17 cellular contexts compared by ENCODE assay signal in the genomic region with DNA sequence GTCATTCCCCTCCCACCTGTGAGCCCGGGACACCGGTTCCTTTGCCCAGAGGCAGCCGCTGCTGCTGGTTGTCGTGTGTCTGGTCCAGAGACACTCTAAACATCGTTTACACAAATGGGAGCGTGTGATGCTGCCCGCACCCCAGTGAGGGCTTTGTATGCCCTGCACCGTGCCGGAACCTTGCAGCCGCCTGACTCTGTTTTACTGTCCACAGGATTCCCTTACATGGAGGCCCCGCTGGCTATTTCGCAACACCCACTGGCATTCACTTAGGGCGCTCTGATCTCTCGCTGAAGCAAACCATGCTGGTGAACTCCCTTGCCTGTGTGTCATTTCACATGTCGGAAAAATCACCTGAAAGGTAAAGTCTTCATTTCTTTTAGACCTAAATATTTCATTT.
DNase-seq lines count a peak whose midpoint lies in the region; ATAC-seq and TF ChIP-seq lines count a peak whose summit lies in the region.
"Had no signal": no experiment of that assay in that cellular context is flagged by ENCODE, and none has a peak within 500 bp of the region (broad histone marks: within the 10 kb centered on the region; RNA-seq: fewer than 3 reads in every experiment).

No MANE protein-coding gene starts in this region.

- no peaks in the 10 kb centered on the region for H3K9me3 ChIP-seq in aorta (ENCODE audit: control insufficient read depth, low read length)
- H3K9me3 ChIP-seq: BE2C had no signal

- no peaks in the 10 kb centered on the region for H3K27me3 ChIP-seq in aorta (ENCODE audit: control insufficient read depth in 1 of 2, insufficient read depth in 2 of 2, low read length in 1 of 2)
- H3K27me3 ChIP-seq: BE2C had no signal

- H3K36me3 ChIP-seq in aorta (ENCODE audit: control insufficient read depth in 1 of 2, insufficient read depth in 2 of 2, low read length in 1 of 2), result no peaks in the 10 kb centered on the region
- H3K36me3 ChIP-seq: BE2C had no signal

- 72 to 77% methylated on average over 15 of the region's 15 CpGs for WGBS in aorta, 2 donors

- H3K4me1 ChIP-seq in aorta (ENCODE audit: control insufficient read depth in 1 of 2, insufficient read depth in 2 of 2, low read length in 2 of 2), result no peaks in the 10 kb centered on the region
- H3K4me1 ChIP-seq: BE2C had no signal

- H3K27ac ChIP-seq in aorta (ENCODE audit: low read depth in 1 of 2, low read length in 2 of 2), result no peak overlapping the region

- DNase-seq in EH (ENCODE audit: low read depth) (peak; percentile 58), NOMO-1 treated with DMSO at 0.1 percent for 48 hours (lab: John Stamatoyannopoulos, UW; ENCODE audit: unreplicated experiment) (peak; percentile 30), foreskin fibroblast (peak; percentile 37 to 67), renal cortical epithelial cell (ENCODE audit: low read depth) (peak; percentile 30), aorta (no peak), kidney glomerular epithelial cell (lab: John Stamatoyannopoulos, UW) (no peak), anterior cingulate cortex (lab: John Stamatoyannopoulos, UW) (no peak)
- DNase-seq in activated CD4-positive, CD25-positive, alpha-beta regulatory T cell treated with anti-CD3 and anti-CD28 coated beads, Interleukin-2, amount 50 U/mL, for 72 hours, result no peak
- DNase-seq: activated CD4-positive, alpha-beta T cell treated with anti-CD3 and anti-CD28 coated beads, Interleukin-2, amount 50 U/mL, for 1 hour; activated T-cell treated with anti-CD3 and anti-CD28 coated beads, Interleukin-2, amount 50 U/mL, for 72 hours; BE2C; erythroblast; mesendoderm; NCI-H1436 treated with DMSO at 0.1 percent for 48 hours; NCI-H510A; RPMI8226 had no signal

- intact Hi-C loops in aorta (cut with DNase I), result no loop called here

- H3K4me3 ChIP-seq in foreskin fibroblast (ENCODE audit: low read depth in 1 of 2, low read length in 2 of 2) (no peak overlapping the region), aorta (ENCODE audit: low read length in 2 of 2) (no peak overlapping the region)
- H3K4me3 ChIP-seq: GM12878 had no signal

- TF ChIP-seq CTCF in foreskin fibroblast (IDR thresholded peaks at IDR 0.05; ENCODE audit: low read depth, low read length), result no peak

- no peak for ATAC-seq in aorta (ENCODE audit: low FRiP score)
- ATAC-seq: activated T-cell treated with anti-CD3 and anti-CD28 coated beads, Interleukin-2, amount 50 U/mL, for 72 hours; GM12878 had no signal

Comparison
In these comparisons a context has a peak if more than half of its experiments do, and no peak if none do; other contexts are left out.
1. DNase-seq: peak in EH (single experiment), NOMO-1 treated with DMSO at 0.1 percent for 48 hours (single experiment), foreskin fibroblast (2 of 2) and renal cortical epithelial cell (single experiment); none in aorta (0 of 2), activated CD4-positive, CD25-positive, alpha-beta regulatory T cell treated with anti-CD3 and anti-CD28 coated beads, Interleukin-2, amount 50 U/mL, for 72 hours (single experiment), kidney glomerular epithelial cell (single experiment) and anterior cingulate cortex (0 of 58).